In genomic region chr15:78944669-78945407, GRCh38 we compare ENCODE assay signal across 8 cellular contexts.
A peak's percentile ranks its signal among the peaks of the same experiment; 100 is the strongest.
DNase-seq lines count a peak whose midpoint lies in the region; ATAC-seq lines count a peak whose summit lies in the region.

Gene CTSH (minus strand): TSS chr15:78945046. CDS start chr15:78944981, 65 bp downstream.

- H3K4me3 ChIP-seq in mucosa of rectum (ENCODE audit: low read length in 2 of 2), result peak within 1 kb of the TSS; percentile 74 to 76

- H3K9ac ChIP-seq in mucosa of rectum (ENCODE audit: low read depth in 1 of 2, low read length in 2 of 2), result peak within 1 kb of the TSS; percentile 65 to 72

- H3K27me3 ChIP-seq in mucosa of rectum (ENCODE audit: control insufficient read depth in 2 of 2, insufficient read depth in 2 of 2, low read length in 2 of 2), result no peaks in the 10 kb centered on the region

- DNase-seq in AG08396 (ENCODE audit: low spot score) (peak; percentile 81), NCI-H82 (lab: John Stamatoyannopoulos, UW) (peak; percentile 95), epidermal melanocyte (ENCODE audit: insufficient read length, low spot score) (peak; percentile 39)
- peak; percentile 86 for DNase-seq in activated CD8-positive, alpha-beta memory T cell treated with anti-CD3 and anti-CD28 coated beads, Interleukin-2, amount 50 U/mL, for 48 hours
- DNase-seq in stimulated activated CD8-positive, alpha-beta memory T cell treated with anti-CD3 and anti-CD28 coated beads, Interleukin-4, amount 100 ng/mL, for 4 hours (ENCODE audit: low read depth in 2 of 2, low spot score in 1 of 2), result peak; percentile 35 to 37

- H3K27ac ChIP-seq in mucosa of rectum (ENCODE audit: low read depth in 2 of 2, low read length in 2 of 2), result peak within 1 kb of the TSS; percentile 41 to 63

- H3K36me3 ChIP-seq in mucosa of rectum (ENCODE audit: control insufficient read depth in 2 of 2, insufficient read depth in 2 of 2, low read length in 2 of 2), result no peaks in the 10 kb centered on the region

- no peaks in the 10 kb centered on the region for H3K9me3 ChIP-seq in mucosa of rectum (ENCODE audit: control insufficient read depth in 2 of 2, low read length in 2 of 2)

- peaks cover 5 to 8% of the 10 kb centered on the region in 2 donors for H3K4me1 ChIP-seq in mucosa of rectum (ENCODE audit: control insufficient read depth in 2 of 2, insufficient read depth in 2 of 2, low read length in 2 of 2)

- ATAC-seq in GM19025 (IDR thresholded peaks at IDR 0.05; ENCODE audit: low read depth, unreplicated experiment) (peak; percentile 71), HG03280 (IDR thresholded peaks at IDR 0.05; ENCODE audit: unreplicated experiment) (peak; percentile 74)

Comparison
In these comparisons a context has a peak if more than half of its experiments do, and no peak if none do; other contexts are left out.
1. Peak in every context shown above with its lines: DNase-seq, ATAC-seq, H3K4me3 ChIP-seq and H3K27ac ChIP-seq.
2. DNase-seq: peak in every context shown above with its lines; median percentile 95 in NCI-H82; 86 in activated CD8-positive, alpha-beta memory T cell treated with anti-CD3 and anti-CD28 coated beads, Interleukin-2, amount 50 U/mL, for 48 hours; 81 in AG08396; 39 in epidermal melanocyte; 36 in stimulated activated CD8-positive, alpha-beta memory T cell treated with anti-CD3 and anti-CD28 coated beads, Interleukin-4, amount 100 ng/mL, for 4 hours.